In the genomic region with DNA sequence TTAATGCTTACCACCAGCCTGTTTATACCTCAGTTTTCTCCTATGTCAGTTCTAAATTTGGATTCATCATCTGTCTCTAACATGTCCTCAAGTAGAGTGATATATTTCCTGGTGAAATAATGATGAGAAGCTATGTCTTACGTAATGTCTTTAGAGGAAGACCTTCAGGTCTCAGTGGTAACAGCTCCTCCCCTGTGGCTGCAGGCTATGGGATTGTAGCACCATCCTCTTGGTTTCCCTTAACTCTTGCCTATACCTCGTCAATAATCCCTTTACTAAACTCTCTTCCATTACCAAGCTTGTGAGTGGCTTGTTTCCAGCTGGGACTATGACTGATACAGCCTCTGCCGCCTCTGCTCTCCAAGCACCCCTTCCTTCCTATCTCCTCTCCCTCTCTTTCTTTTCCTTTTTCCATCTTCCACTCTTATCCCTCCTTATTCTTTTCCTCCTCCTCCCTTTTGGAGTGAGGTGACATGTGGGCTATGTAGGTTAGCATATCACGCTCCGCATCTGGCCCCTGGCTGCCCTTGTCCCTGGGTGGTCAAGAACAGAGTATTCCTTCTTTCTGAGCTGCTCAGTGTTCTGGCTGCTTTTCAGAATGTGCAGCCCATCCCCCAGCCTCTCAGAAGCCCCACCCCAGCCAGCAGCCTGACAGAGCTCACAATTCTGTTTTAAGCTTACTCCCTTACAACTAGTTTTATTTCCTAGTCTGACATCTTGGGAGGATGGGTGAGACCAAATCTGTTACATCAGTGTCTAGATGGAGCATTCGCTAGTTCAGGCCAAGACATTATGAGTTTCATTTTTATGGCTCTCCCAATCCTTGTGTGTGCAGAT, we compare ENCODE assay signal across 8 cellular contexts.
DNase-seq lines count a peak whose midpoint lies in the region; ATAC-seq and TF ChIP-seq lines count a peak whose summit lies in the region.

No MANE protein-coding gene starts in this region.

- H3K27me3 ChIP-seq in esophagus (ENCODE audit: control insufficient read depth in 1 of 2, insufficient read depth in 2 of 2, low read length in 2 of 2) (no peaks in the 10 kb centered on the region), neural progenitor cell (no peaks in the 10 kb centered on the region)

- H3K4me1 ChIP-seq in esophagus (ENCODE audit: control insufficient read depth in 2 of 2, insufficient read depth in 2 of 2, low read length in 1 of 2) (peaks cover 3 to 6% of the 10 kb centered on the region in 2 donors), neural progenitor cell (peaks cover 46% of the 10 kb centered on the region)

- H3K9me3 Mint-ChIP-seq in neural progenitor cell = peaks cover 17% of the 10 kb centered on the region

- H3K36me3 ChIP-seq in esophagus (ENCODE audit: control insufficient read depth in 2 of 2, insufficient read depth in 2 of 2, low read length in 1 of 2) (no peaks in the 10 kb centered on the region), neural progenitor cell (peaks cover 6% of the 10 kb centered on the region)

- peak; percentile 16 for DNase-seq in COLO829 (ENCODE audit: low spot score)
- peak; percentile 20 for DNase-seq in NCI-H460 (ENCODE audit: extremely low read depth, low read depth)
- peak; percentile 71 for DNase-seq in neural progenitor cell (ENCODE audit: low spot score)
- no peak for DNase-seq in AG08395 (ENCODE audit: low spot score)
- DNase-seq in NCI-H1930 (lab: John Stamatoyannopoulos, UW) = no peak

- no peaks in the 10 kb centered on the region for H4K20me1 ChIP-seq in neural progenitor cell (ENCODE audit: low read depth)

- H3K27ac ChIP-seq in esophagus (ENCODE audit: low read depth in 2 of 2, low read length in 1 of 2) (peak overlapping the region; percentile 48 to 73), neural progenitor cell (peak overlapping the region; percentile 19)

- H3F3A ChIP-seq in neural progenitor cell (ENCODE audit: low read depth) = peaks cover 25% of the 10 kb centered on the region

- 54 to 59% methylated on average over 6 of the region's 6 CpGs for WGBS in esophagus, 2 donors

- H3K9me3 ChIP-seq in esophagus (ENCODE audit: control insufficient read depth in 2 of 2, insufficient read depth in 1 of 2, low read depth in 1 of 2, low read length in 1 of 2) (peaks cover 2 to 4% of the 10 kb centered on the region in 2 donors), neural progenitor cell (ENCODE audit: low read depth) (peaks cover 4% of the 10 kb centered on the region)

- H3K4me1 Mint-ChIP-seq in neural progenitor cell = peaks cover 57% of the 10 kb centered on the region

- ATAC-seq in GM19395 (IDR thresholded peaks at IDR 0.05; ENCODE audit: unreplicated experiment) (no peak), HG02678 (IDR thresholded peaks at IDR 0.05; ENCODE audit: unreplicated experiment) (no peak)

- H3K27me3 Mint-ChIP-seq in neural progenitor cell (ENCODE audit: insufficient read depth, low read depth) = peaks cover 11% of the 10 kb centered on the region

- no peaks in the 10 kb centered on the region for H3K79me2 ChIP-seq in neural progenitor cell (ENCODE audit: low read depth)

- peak overlapping the region; percentile 96 for H3K27ac Mint-ChIP-seq in neural progenitor cell

- TF ChIP-seq CTCF in neural progenitor cell (IDR thresholded peaks at IDR 0.05) = no peak

- peak overlapping the region; percentile 35 for H3K4me3 Mint-ChIP-seq in neural progenitor cell

- no peak overlapping the region for H3K4me3 ChIP-seq in esophagus (ENCODE audit: low read depth in 1 of 2, low read length in 2 of 2)
- H3K4me3 ChIP-seq in neural progenitor cell = no peak overlapping the region

- H3K36me3 Mint-ChIP-seq in neural progenitor cell = peaks cover 5% of the 10 kb centered on the region

- H3K9ac ChIP-seq in neural progenitor cell = no peak overlapping the region

- peak overlapping the region; percentile 87 for H2AFZ ChIP-seq in neural progenitor cell (replicated peaks)

- peak overlapping the region; percentile 71 for H3K4me2 ChIP-seq in neural progenitor cell

Comparison
In these comparisons a context has a peak if more than half of its experiments do, and no peak if none do; other contexts are left out.
1. DNase-seq: peak in COLO829 (single experiment), NCI-H460 (single experiment) and neural progenitor cell (single experiment); none in AG08395 (single experiment) and NCI-H1930 (0 of 2).